Comparison of ENCODE assay signal across 31 cellular contexts in genomic region chr18:62318613-62319012, GRCh38.
"Had no signal": no experiment of that assay in that cellular context is flagged by ENCODE, and none has a peak within 500 bp of the region (broad histone marks: within the 10 kb centered on the region; RNA-seq: fewer than 3 reads in every experiment).

No MANE protein-coding gene starts in this region.

- H3K27me3 ChIP-seq: ascending aorta had no signal

- DNase-seq: activated CD4-positive, alpha-beta memory T cell treated with anti-CD3 and anti-CD28 coated beads, Interleukin-2, amount 10 ng/mL, durations not matched to agents 7 days and 5 days; activated CD4-positive, alpha-beta T cell treated with anti-CD3 and anti-CD28 coated beads for 1 hour; activated CD4-positive, alpha-beta T cell treated with anti-CD3 and anti-CD28 coated beads for 36 hours; activated CD4-positive, alpha-beta T cell treated with anti-CD3 and anti-CD28 coated beads for 48 hours; activated CD4-positive, alpha-beta T cell treated with anti-CD3 and anti-CD28 coated beads, Interleukin-2, amount 10 ng/mL, durations not matched to agents 7 days and 5 days; activated CD4-positive, alpha-beta T cell treated with anti-CD3 and anti-CD28 coated beads, Interleukin-2, amount 50 U/mL, for 48 hours; activated CD4-positive, CD25-positive, alpha-beta regulatory T cell; activated CD8-positive, alpha-beta memory T cell treated with anti-CD3 and anti-CD28 coated beads for 24 hours; activated CD8-positive, alpha-beta memory T cell treated with anti-CD3 and anti-CD28 coated beads, Interleukin-2, amount 10 ng/mL, durations not matched to agents 7 days and 5 days; activated CD8-positive, alpha-beta memory T cell treated with anti-CD3 and anti-CD28 coated beads, Interleukin-2, amount 50 U/mL, for 48 hours; activated CD8-positive, alpha-beta T cell treated with anti-CD3 and anti-CD28 coated beads, Interleukin-2, amount 10 ng/mL, durations not matched to agents 7 days and 5 days; activated effector memory CD4-positive, alpha-beta T cell treated with Interleukin-2 at 50 U/mL for 16 hours; activated gamma-delta T cell; activated naive CD4-positive, alpha-beta T cell treated with anti-CD3 and anti-CD28 coated beads, Interleukin-2, amount 10 ng/mL, durations not matched to agents 7 days and 5 days; activated naive CD4-positive, alpha-beta T cell treated with Interleukin-2 at 50 U/mL for 16 hours; activated naive CD8-positive, alpha-beta T cell treated with anti-CD3 and anti-CD28 coated beads, Interleukin-2, amount 10 ng/mL, durations not matched to agents 7 days and 5 days; activated naive CD8-positive, alpha-beta T cell treated with anti-CD3 and anti-CD28 coated beads, Interleukin-2, amount 50 U/mL, for 24 hours; activated T-cell treated with anti-CD3 and anti-CD28 coated beads, Interleukin-2, amount 50 U/mL, for 24 hours; activated T-cell treated with anti-CD3 and anti-CD28 coated beads, Interleukin-2, amount 50 U/mL, for 48 hours; amygdala; anterior cingulate cortex; caudate nucleus; cerebellar nuclear complex; T-helper 2 cell; T-helper 9 cell; WERI-Rb-1 had no signal

- H3K4me1 ChIP-seq: ascending aorta had no signal

- H3K27ac ChIP-seq: ascending aorta, cardiac muscle cell, WERI-Rb-1 had no signal

- ATAC-seq: activated CD4-positive, alpha-beta T cell treated with anti-CD3 and anti-CD28 coated beads for 36 hours; activated CD4-positive, CD25-positive, alpha-beta regulatory T cell treated with anti-CD3 and anti-CD28 coated beads, Interleukin-2, amount 50 U/mL, for 24 hours; activated CD8-positive, alpha-beta memory T cell treated with anti-CD3 and anti-CD28 coated beads, Interleukin-2, amount 10 ng/mL, durations not matched to agents 7 days and 5 days; activated CD8-positive, alpha-beta T cell treated with anti-CD3 and anti-CD28 coated beads, Interleukin-2, amount 10 ng/mL, durations not matched to agents 7 days and 5 days; activated naive CD8-positive, alpha-beta T cell treated with anti-CD3 and anti-CD28 coated beads, Interleukin-2, amount 50 U/mL, for 24 hours; WTC11 had no signal

- H3K36me3 ChIP-seq: ascending aorta, cardiac muscle cell, WERI-Rb-1 had no signal

- FAIRE-seq: bronchial epithelial cell had no signal

- H3K4me3 ChIP-seq: ascending aorta, cardiac muscle cell had no signal

- H3K9me3 ChIP-seq: ascending aorta had no signal
